In genomic region chr5:82586597-82586996, GRCh38 we compare ENCODE assay signal across 25 cellular contexts.
DNase-seq lines count a peak whose midpoint lies in the region; ATAC-seq, FAIRE-seq and TF ChIP-seq lines count a peak whose summit lies in the region.
"Had no signal": no experiment of that assay in that cellular context is flagged by ENCODE, and none has a peak within 500 bp of the region (broad histone marks: within the 10 kb centered on the region; RNA-seq: fewer than 3 reads in every experiment).

No MANE protein-coding gene starts in this region.

- peak overlapping the region; percentile 5 for H3K9ac ChIP-seq in adipocyte (ENCODE audit: low read length)
- no peak overlapping the region for H3K9ac ChIP-seq in endodermal cell (ENCODE audit: extremely low read depth, low read length, poor library complexity, severe bottlenecking)

- H3K9me3 ChIP-seq in adipocyte (ENCODE audit: control insufficient read depth, low read length) (peaks cover 42% of the 10 kb centered on the region), endodermal cell (ENCODE audit: control insufficient read depth, low read length) (peaks cover 26% of the 10 kb centered on the region), mucosa of descending colon (peaks cover 17% of the 10 kb centered on the region), small intestine (ENCODE audit: control insufficient read depth, low read depth) (no peaks in the 10 kb centered on the region)
- H3K9me3 ChIP-seq: BE2C, pancreas had no signal

- ATAC-seq in mucosa of descending colon (peak; percentile 80), GM21619 (IDR thresholded peaks at IDR 0.05; ENCODE audit: unreplicated experiment) (no peak)
- ATAC-seq: activated CD8-positive, alpha-beta T cell treated with anti-CD3 and anti-CD28 coated beads for 36 hours; activated naive CD4-positive, alpha-beta T cell treated with anti-CD3 and anti-CD28 coated beads, Interleukin-2, amount 50 U/mL, for 72 hours; activated T-helper 17 cell treated with anti-CD3 and anti-CD28 coated beads, Interleukin-2, amount 50 U/mL, for 72 hours; naive thymus-derived CD8-positive, alpha-beta T cell had no signal

- H3K27me3 ChIP-seq in adipocyte (replicated peaks; ENCODE audit: control insufficient read depth, insufficient read depth, low read length) (no peaks in the 10 kb centered on the region), endodermal cell (ENCODE audit: control insufficient read depth, insufficient read depth, low read length, poor library complexity, severe bottlenecking) (no peaks in the 10 kb centered on the region), small intestine (ENCODE audit: control insufficient read depth in 2 of 2, insufficient read depth in 2 of 2, low read length in 2 of 2) (no peaks in the 10 kb centered on the region)
- H3K27me3 ChIP-seq: BE2C, pancreas, suprapubic skin had no signal

- H3K27ac ChIP-seq in endodermal cell (ENCODE audit: low read depth, low read length) (no peak overlapping the region), small intestine (ENCODE audit: low read depth in 1 of 2, low read length in 1 of 2) (no peak overlapping the region)
- H3K27ac ChIP-seq: pancreas, PC-9, suprapubic skin had no signal

- H3K4me1 Mint-ChIP-seq in endodermal cell = peaks cover 12% of the 10 kb centered on the region
- H3K4me1 Mint-ChIP-seq: activated T-helper 17 cell treated with anti-CD3 and anti-CD28 coated beads, Interleukin-2, amount 50 U/mL, for 72 hours; naive thymus-derived CD8-positive, alpha-beta T cell had no signal

- peaks cover 18% of the 10 kb centered on the region for H3K4me1 ChIP-seq in adipocyte (ENCODE audit: control insufficient read depth, insufficient read depth, low read length)
- H3K4me1 ChIP-seq in endodermal cell (ENCODE audit: control insufficient read depth, insufficient read depth, low read length) = no peaks in the 10 kb centered on the region
- H3K4me1 ChIP-seq in mucosa of descending colon (ENCODE audit: low read depth) = no peaks in the 10 kb centered on the region
- peaks cover 0 to 2% of the 10 kb centered on the region in 2 donors for H3K4me1 ChIP-seq in small intestine (ENCODE audit: control insufficient read depth in 2 of 2, insufficient read depth in 1 of 2, low read depth in 1 of 2, low read length in 1 of 2)
- H3K4me1 ChIP-seq: BE2C, suprapubic skin had no signal

- TF ChIP-seq CTCF in endodermal cell (conservative IDR thresholded peaks at IDR 0.05) (no peak), mucosa of descending colon (IDR thresholded peaks at IDR 0.05) (no peak)

- peaks cover 48% of the 10 kb centered on the region for H3K9me3 Mint-ChIP-seq in endodermal cell

- H3K4me3 Mint-ChIP-seq in endodermal cell = peak overlapping the region; percentile 10
- H3K4me3 Mint-ChIP-seq: activated CD8-positive, alpha-beta T cell treated with anti-CD3 and anti-CD28 coated beads for 36 hours; activated T-helper 17 cell treated with anti-CD3 and anti-CD28 coated beads, Interleukin-2, amount 50 U/mL, for 72 hours; naive thymus-derived CD8-positive, alpha-beta T cell had no signal

- DNase-seq in adipocyte (ENCODE audit: low read depth) (no peak), endodermal cell (no peak), mucosa of descending colon (peak in 1 of 3 donors; percentile 50), small intestine (peak; percentile 46), NCI-H1930 (lab: John Stamatoyannopoulos, UW) (no peak), NCI-H69 (lab: John Stamatoyannopoulos, UW) (no peak)
- DNase-seq in activated CD4-positive, alpha-beta T cell treated with anti-CD3 and anti-CD28 coated beads for 1 hour = no peak
- DNase-seq: activated CD8-positive, alpha-beta T cell treated with anti-CD3 and anti-CD28 coated beads for 36 hours; BE2C; DMS153; H7; head of caudate nucleus; IMR-90; kidney glomerular epithelial cell; naive thymus-derived CD8-positive, alpha-beta T cell; NCI-H524; NK-92 treated with Interleukin-12 subunit alpha and Interleukin-12 subunit beta, amount 100 ng/mL, for 24 hours; pancreas; PC-9; Right ventricle myocardium superior; stimulated activated naive CD4-positive, alpha-beta T cell had no signal

- no peak overlapping the region for H3K4me3 ChIP-seq in adipocyte (ENCODE audit: low read length)
- H3K4me3 ChIP-seq in endodermal cell (ENCODE audit: low read length) = no peak overlapping the region
- no peak overlapping the region for H3K4me3 ChIP-seq in mucosa of descending colon
- H3K4me3 ChIP-seq in small intestine (ENCODE audit: low read depth in 1 of 2, low read length in 2 of 2) = no peak overlapping the region
- H3K4me3 ChIP-seq: pancreas, PC-9, suprapubic skin had no signal

- 93 to 100% methylated on average over 1 to 2 of the region's 3 CpGs for WGBS in endodermal cell (ENCODE audit: insufficient coverage in 1 of 2, insufficient read length in 1 of 2), 2 experiments
- WGBS in small intestine, 3 donors = 12 to 50% (median 30%) methylated on average over 3 of the region's 3 CpGs

- H3K36me3 Mint-ChIP-seq in endodermal cell (ENCODE audit: low read depth) = peaks cover 19% of the 10 kb centered on the region

- no peaks in the 10 kb centered on the region for H3K36me3 ChIP-seq in adipocyte (ENCODE audit: control insufficient read depth, insufficient read depth, low read length, severe bottlenecking)
- H3K36me3 ChIP-seq in endodermal cell (ENCODE audit: control insufficient read depth, insufficient read depth, low read length) = no peaks in the 10 kb centered on the region
- no peaks in the 10 kb centered on the region for H3K36me3 ChIP-seq in mucosa of descending colon (ENCODE audit: low read depth)
- H3K36me3 ChIP-seq in small intestine (ENCODE audit: control insufficient read depth in 2 of 2, insufficient read depth in 2 of 2, low read length in 2 of 2) = no peaks in the 10 kb centered on the region
- H3K36me3 ChIP-seq: BE2C, pancreas, suprapubic skin had no signal

- no peaks in the 10 kb centered on the region for H3K27me3 Mint-ChIP-seq in endodermal cell (ENCODE audit: insufficient read depth)

- peak overlapping the region; percentile 91 for H3K27ac Mint-ChIP-seq in endodermal cell
- H3K27ac Mint-ChIP-seq: activated CD8-positive, alpha-beta T cell treated with anti-CD3 and anti-CD28 coated beads for 36 hours; activated naive CD4-positive, alpha-beta T cell treated with anti-CD3 and anti-CD28 coated beads, Interleukin-2, amount 50 U/mL, for 72 hours; activated T-helper 17 cell treated with anti-CD3 and anti-CD28 coated beads, Interleukin-2, amount 50 U/mL, for 72 hours; naive thymus-derived CD8-positive, alpha-beta T cell had no signal

- FAIRE-seq in small intestine (lab: Jason Lieb, UNC) = no peak
- FAIRE-seq: pancreas had no signal

- intact Hi-C loops in mucosa of descending colon (cut with DNase I, micrococcal nuclease) = no loop called here
